Comparison of ENCODE assay signal across 32 cellular contexts in the genomic region with DNA sequence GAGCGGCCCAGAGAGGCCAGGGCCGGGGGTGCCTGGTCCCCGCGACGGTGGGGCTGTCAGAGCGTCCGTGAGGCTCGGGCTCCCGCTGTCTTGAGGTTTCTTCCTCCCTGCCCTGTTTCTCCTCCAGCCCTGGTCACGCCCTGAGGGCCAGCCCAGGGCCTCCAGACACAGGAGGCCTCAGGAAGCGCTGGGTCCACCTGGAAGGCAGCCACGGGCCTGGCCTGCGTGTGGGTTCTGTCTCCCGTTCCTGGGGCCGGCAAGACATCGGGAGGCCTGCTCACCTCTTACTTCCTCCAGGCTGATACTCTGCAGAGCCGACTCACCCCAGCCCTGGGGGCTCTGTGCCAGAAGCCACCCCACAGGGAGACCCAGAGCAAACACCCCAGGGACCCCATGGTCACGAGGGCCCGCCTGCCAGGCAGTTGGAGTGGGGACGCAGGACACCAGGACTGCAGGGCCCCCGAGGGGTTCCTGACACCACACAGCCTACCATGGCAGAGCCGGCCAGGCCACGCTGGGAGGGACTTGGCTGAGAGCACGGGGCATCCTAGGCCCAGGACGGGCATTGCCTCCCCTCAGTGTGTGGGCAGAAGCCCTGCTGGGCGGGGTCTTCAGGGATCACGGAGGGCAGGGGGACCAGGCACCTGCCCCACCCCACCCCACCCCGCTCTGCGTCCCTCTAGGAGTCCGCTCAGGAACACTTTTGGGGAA. TPM values are rescaled to one million over a fixed set of nuclear protein-coding genes. Genes with fewer than 3 reads are reported as not detected.
DNase-seq lines count a peak whose midpoint lies in the region; ATAC-seq, FAIRE-seq and TF ChIP-seq lines count a peak whose summit lies in the region.
"Had no signal": no experiment of that assay in that cellular context is flagged by ENCODE, and none has a peak within 500 bp of the region (broad histone marks: within the 10 kb centered on the region; RNA-seq: fewer than 3 reads in every experiment).

No MANE protein-coding gene starts in this region.

- no peaks in the 10 kb centered on the region for H3K36me3 Mint-ChIP-seq in activated CD8-positive, alpha-beta T cell treated with anti-CD3 and anti-CD28 coated beads for 36 hours (ENCODE audit: low read depth)
- H3K36me3 Mint-ChIP-seq: CD14-positive monocyte; CD8-positive, alpha-beta memory T cell had no signal

- no peaks in the 10 kb centered on the region for H3F3A ChIP-seq in PC-9 (ENCODE audit: insufficient read depth, low read depth)

- H3K9me3 ChIP-seq in A549, result no peaks in the 10 kb centered on the region
- H3K9me3 ChIP-seq in BLaER1 treated with 17β-estradiol and CSF1 and Interleukin-3, amounts not matched to agents 10 nM and 100 nM (replicated peaks in 1 of 11), result no peaks in the 10 kb centered on the region
- H3K9me3 ChIP-seq in H1 (ENCODE audit: insufficient read depth in 2 of 2, low read depth in 1 of 2, low read length in 1 of 2), result no peaks in the 10 kb centered on the region
- no peaks in the 10 kb centered on the region for H3K9me3 ChIP-seq in right lobe of liver
- no peaks in the 10 kb centered on the region for H3K9me3 ChIP-seq in PC-9 (ENCODE audit: insufficient read depth, low read depth)
- H3K9me3 ChIP-seq: SJCRH30 had no signal

- peak overlapping the region in 2 of 11 experiments; percentile 2; a peak in 1 of 22 replicates for H3K9ac ChIP-seq in BLaER1 treated with 17β-estradiol and CSF1 and Interleukin-3, amounts not matched to agents 10 nM and 100 nM
- H3K9ac ChIP-seq in H1 (replicated peaks in 1 of 4; ENCODE audit: extremely low read depth in 1 of 4, low read depth in 3 of 4, low read length in 3 of 4), result no peak overlapping the region

- H3K79me1 ChIP-seq in H1 (ENCODE audit: low read depth, low read length), result no peaks in the 10 kb centered on the region

- TF ChIP-seq EP300 in A549 (IDR thresholded peaks at IDR 0.05), result no peak
- TF ChIP-seq EP300 in H1 (IDR thresholded peaks at IDR 0.05; ENCODE audit: borderline replicate concordance in 1 of 2, low read depth in 2 of 2, low read length in 2 of 2), result no peak

- DNase-seq in A549 (ENCODE audit: low read depth in 1 of 2, low spot score in 1 of 2) (no peak), H1 (ENCODE audit: low read depth in 1 of 2, low spot score in 2 of 2) (no peak), right lobe of liver (no peak), PC-9 (no peak), SW 1271 (lab: John Stamatoyannopoulos, UW) (no peak)
- DNase-seq in activated CD8-positive, alpha-beta T cell treated with anti-CD3 and anti-CD28 coated beads for 36 hours, result no peak
- DNase-seq: AML-193; Calu3; CD8-positive, alpha-beta memory T cell; DMS153; DND-41; H9; HFFc6; Karpas-422; NCI-H1092; NCI-H1417 treated with DMSO at 0.1 percent for 48 hours; NCI-H1694 treated with DMSO at 0.1 percent for 48 hours; NCI-H2081; NCI-H2171; NCI-H226; NCI-H510A; NCI-H69; SJCRH30 had no signal

- no peak overlapping the region for H2BK15ac ChIP-seq in H1 (ENCODE audit: low read length)

- H3K14ac ChIP-seq in H1 (ENCODE audit: insufficient read length), result no peak overlapping the region

- H2BK20ac ChIP-seq in H1 (ENCODE audit: low read length), result no peak overlapping the region

- H2BK12ac ChIP-seq in H1 (ENCODE audit: low read depth, low read length), result no peak overlapping the region

- H2BK120ac ChIP-seq in H1 (replicated peaks; ENCODE audit: low read depth, low read length), result no peak overlapping the region

- no TSS peak for BruUV-seq in PC-9 (replicated peaks; lab: Mats Ljungman, UMichigan)

- no peak overlapping the region for H3K23ac ChIP-seq in H1 (ENCODE audit: insufficient read length)

- H3K4me1 Mint-ChIP-seq in activated CD8-positive, alpha-beta T cell treated with anti-CD3 and anti-CD28 coated beads for 36 hours (ENCODE audit: low read depth), result no peaks in the 10 kb centered on the region
- H3K4me1 Mint-ChIP-seq: CD14-positive monocyte; CD8-positive, alpha-beta memory T cell had no signal

- WGBS in A549 (ENCODE audit: missing lambda C conversion rate), result 73% methylated on average over 7 of the region's 30 CpGs
- 88% methylated on average over 24 of the region's 30 CpGs; no CpG with 5 or more reads in 1 of the 2 experiments for WGBS in H1 (ENCODE audit: extremely low coverage in 1 of 2, insufficient coverage in 1 of 2, insufficient read length in 1 of 2, insufficient replicate concordance in 2 of 2, low coverage in 1 of 2, low lambda C conversion rate in 2 of 2, missing lambda C conversion rate in 1 of 2), 2 experiments
- 63% methylated on average over 9 of the region's 30 CpGs for WGBS in right lobe of liver (ENCODE audit: insufficient coverage, low coverage, low lambda C conversion rate, missing lambda C conversion rate)

- intact Hi-C loops in right lobe of liver (cut with DNase I) (no loop called here), PC-9 (cut with micrococcal nuclease; ENCODE audit: unreplicated experiment) (no loop called here)
- intact Hi-C loops in activated CD8-positive, alpha-beta T cell treated with anti-CD3 and anti-CD28 coated beads for 36 hours (cut with micrococcal nuclease), result no loop called here

- no peak overlapping the region for H2AFZ ChIP-seq in H1 (ENCODE audit: low read length)
- H2AFZ ChIP-seq in PC-9, result no peak overlapping the region

- H3K27ac Mint-ChIP-seq in activated CD8-positive, alpha-beta T cell treated with anti-CD3 and anti-CD28 coated beads for 36 hours, result no peak overlapping the region
- H3K27ac Mint-ChIP-seq: CD14-positive monocyte, H9, HFFc6 had no signal

- H3K4me3 ChIP-seq in A549, result no peak overlapping the region
- H3K4me3 ChIP-seq in BLaER1 treated with 17β-estradiol and CSF1 and Interleukin-3, amounts not matched to agents 10 nM and 100 nM, result no peak overlapping the region
- H3K4me3 ChIP-seq in H1 (ENCODE audit: extremely low read depth in 1 of 4, insufficient read depth in 2 of 4, low read depth in 3 of 4, low read length in 4 of 4), result no peak overlapping the region
- H3K4me3 ChIP-seq in right lobe of liver, result no peak overlapping the region
- H3K4me3 ChIP-seq in PC-9, result no peak overlapping the region
- H3K4me3 ChIP-seq: SJCRH30 had no signal

- no peaks in the 10 kb centered on the region for H3K9me3 Mint-ChIP-seq in activated CD8-positive, alpha-beta T cell treated with anti-CD3 and anti-CD28 coated beads for 36 hours
- H3K9me3 Mint-ChIP-seq: CD8-positive, alpha-beta memory T cell; H9; HFFc6 had no signal

- H3K4ac ChIP-seq in H1 (replicated peaks; ENCODE audit: insufficient read length, low read depth, low read length), result no peak overlapping the region

- H4K91ac ChIP-seq in H1 (replicated peaks; ENCODE audit: insufficient read length, low read length), result no peak overlapping the region

- TF ChIP-seq RAD21 in A549 (conservative IDR thresholded peaks at IDR 0.05 in 1 of 2, IDR thresholded peaks at IDR 0.05 in 1 of 2), result no peak
- no peak for TF ChIP-seq RAD21 in H1 (IDR thresholded peaks at IDR 0.05 in 1 of 2, conservative IDR thresholded peaks at IDR 0.05 in 1 of 2; ENCODE audit: low read depth in 2 of 2, low read length in 2 of 2)

- H4K8ac ChIP-seq in H1 (ENCODE audit: extremely low read depth, insufficient read depth, low read length), result peak overlapping the region; percentile 25; the same call in 1 of the 2 replicates

- H2AK5ac ChIP-seq in H1 (ENCODE audit: low read depth, low read length), result no peak overlapping the region

- H3K36me3 ChIP-seq in BLaER1 treated with 17β-estradiol and CSF1 and Interleukin-3, amounts not matched to agents 10 nM and 100 nM, result no peaks in the 10 kb centered on the region
- no peaks in the 10 kb centered on the region for H3K36me3 ChIP-seq in H1 (ENCODE audit: control insufficient read depth in 2 of 4, insufficient read depth in 4 of 4, low read length in 3 of 4)
- no peaks in the 10 kb centered on the region for H3K36me3 ChIP-seq in right lobe of liver
- no peaks in the 10 kb centered on the region for H3K36me3 ChIP-seq in PC-9 (ENCODE audit: low read depth)
- H3K36me3 ChIP-seq: SJCRH30 had no signal

- peak; percentile 26 to 36; a peak in 3 of 6 replicates for ATAC-seq in A549
- ATAC-seq in right lobe of liver, result peak; percentile 8 to 21 (median 15)
- ATAC-seq in HG03342 (IDR thresholded peaks at IDR 0.05; ENCODE audit: unreplicated experiment), result no peak
- ATAC-seq in activated CD8-positive, alpha-beta T cell treated with anti-CD3 and anti-CD28 coated beads for 36 hours, result no peak
- ATAC-seq: Right ventricle myocardium inferior had no signal

- H3K9me2 ChIP-seq in PC-9 (ENCODE audit: insufficient read depth), result no peaks in the 10 kb centered on the region

- POLR2A ChIA-PET in A549 (lab: Yijun Ruan, JAX) (no interaction called here), H1 (lab: Charles Lee; ENCODE audit: partially characterized antibody) (no interaction called here), PC-9 (lab: Charles Lee; ENCODE audit: unreplicated experiment) (no interaction called here)
- POLR2A ChIA-PET in activated CD8-positive, alpha-beta T cell treated with anti-CD3 and anti-CD28 coated beads for 36 hours (lab: Charles Lee), result no interaction called here

- H3K27me3 Mint-ChIP-seq in activated CD8-positive, alpha-beta T cell treated with anti-CD3 and anti-CD28 coated beads for 36 hours, result no peaks in the 10 kb centered on the region
- H3K27me3 Mint-ChIP-seq: CD8-positive, alpha-beta memory T cell had no signal

- no peak overlapping the region for H3K4me3 Mint-ChIP-seq in activated CD8-positive, alpha-beta T cell treated with anti-CD3 and anti-CD28 coated beads for 36 hours
- H3K4me3 Mint-ChIP-seq: CD14-positive monocyte; CD8-positive, alpha-beta memory T cell; H9; HFFc6 had no signal

- CTCF ChIA-PET in A549 (lab: Yijun Ruan, JAX), result no interaction called here
- CTCF ChIA-PET in H1 (lab: Charles Lee; ENCODE audit: partially characterized antibody), result no interaction called here
- CTCF ChIA-PET in activated CD8-positive, alpha-beta T cell treated with anti-CD3 and anti-CD28 coated beads for 36 hours (lab: Charles Lee), result no interaction called here
- CTCF ChIA-PET in PC-9 (lab: Charles Lee), result no interaction called here

- 0 out of 6 replicates have a peak overlapping the region, but pooled peaks of 1 of the 2 experiments have one; percentile 2 for H3K27ac ChIP-seq in A549
- H3K27ac ChIP-seq in BLaER1 treated with 17β-estradiol and CSF1 and Interleukin-3, amounts not matched to agents 10 nM and 100 nM, result no peak overlapping the region
- H3K27ac ChIP-seq in H1 (ENCODE audit: low read depth, low read length), result no peak overlapping the region
- H3K27ac ChIP-seq in right lobe of liver, result no peak overlapping the region
- H3K27ac ChIP-seq in PC-9, result no peak overlapping the region
- H3K27ac ChIP-seq: SJCRH30 had no signal

- no peak overlapping the region for H4K5ac ChIP-seq in H1 (ENCODE audit: insufficient read length, low read depth, low read length)

- H3K56ac ChIP-seq in H1 (replicated peaks; ENCODE audit: insufficient read length, low read depth, low read length), result no peak overlapping the region

- H2BK5ac ChIP-seq in H1 (ENCODE audit: low read depth, low read length), result no peak overlapping the region

- TF ChIP-seq POLR2A in A549 (IDR thresholded peaks at IDR 0.05; ENCODE audit: low read length), result no peak
- no peak for TF ChIP-seq POLR2A in H1 (IDR thresholded peaks at IDR 0.05; ENCODE audit: control extremely low read depth in 1 of 2, low read depth in 2 of 2, low read length in 2 of 2)
- TF ChIP-seq POLR2A in right lobe of liver (IDR thresholded peaks at IDR 0.05), result no peak

- peaks cover 0 to 16% (median 14%) of the 10 kb centered on the region in 11 experiments; a peak in 16 of 22 replicates for H3K27me3 ChIP-seq in BLaER1 treated with 17β-estradiol and CSF1 and Interleukin-3, amounts not matched to agents 10 nM and 100 nM
- H3K27me3 ChIP-seq in H1 (replicated peaks in 1 of 4; ENCODE audit: control insufficient read depth in 3 of 4, extremely low read depth in 1 of 4, insufficient read depth in 3 of 4, low read length in 3 of 4) (no peaks in the 10 kb centered on the region), right lobe of liver (no peaks in the 10 kb centered on the region), PC-9 (ENCODE audit: insufficient read depth, low read depth) (peaks cover 61% of the 10 kb centered on the region)

- TF ChIP-seq CTCF in A549 (IDR thresholded peaks at IDR 0.05), result no peak
- TF ChIP-seq CTCF in H1 (IDR thresholded peaks at IDR 0.05; ENCODE audit: control extremely low read depth in 1 of 3, insufficient read depth in 1 of 3, low read depth in 1 of 3, low read length in 3 of 3), result no peak
- no peak for TF ChIP-seq CTCF in right lobe of liver (IDR thresholded peaks at IDR 0.05)
- TF ChIP-seq CTCF in activated CD8-positive, alpha-beta T cell treated with anti-CD3 and anti-CD28 coated beads for 36 hours (IDR thresholded peaks at IDR 0.05), result no peak
- no peak for TF ChIP-seq CTCF in PC-9 (conservative IDR thresholded peaks at IDR 0.05)

- H3K4me2 ChIP-seq in A549 (peak overlapping the region; percentile 43; the same call in 1 of the 3 replicates), H1 (ENCODE audit: insufficient read depth in 1 of 2, low read depth in 2 of 2, low read length in 2 of 2) (no peak overlapping the region), PC-9 (no peak overlapping the region)
- H3K4me2 ChIP-seq in BLaER1 treated with 17β-estradiol and CSF1 and Interleukin-3, amounts not matched to agents 10 nM and 100 nM, result peak overlapping the region in 8 of 11 experiments; percentile 35 to 68 (median 58); a peak in 14 of 22 replicates

- H3K79me2 ChIP-seq in H1 (ENCODE audit: control insufficient read depth in 1 of 2, insufficient read depth in 2 of 2, low read length in 2 of 2) (no peaks in the 10 kb centered on the region), PC-9 (ENCODE audit: low read depth) (no peaks in the 10 kb centered on the region)

- H3K4me1 ChIP-seq in A549, result peaks cover 12% of the 10 kb centered on the region
- H3K4me1 ChIP-seq in BLaER1 treated with 17β-estradiol and CSF1 and Interleukin-3, amounts not matched to agents 10 nM and 100 nM, result peaks cover 0 to 29% (median 20%) of the 10 kb centered on the region in 10 experiments; a peak in 14 of 20 replicates
- H3K4me1 ChIP-seq in H1 (replicated peaks in 1 of 4; ENCODE audit: control insufficient read depth in 3 of 4, insufficient read depth in 4 of 4, low read length in 3 of 4), result no peaks in the 10 kb centered on the region
- peaks cover 0 to 26% (median 11%) of the 10 kb centered on the region in 4 donors for H3K4me1 ChIP-seq in right lobe of liver
- H3K4me1 ChIP-seq in PC-9 (replicated peaks; ENCODE audit: insufficient read depth), result no peaks in the 10 kb centered on the region
- H3K4me1 ChIP-seq: SJCRH30 had no signal

- no peak overlapping the region for H3K18ac ChIP-seq in H1 (ENCODE audit: extremely low read depth, low read length)

- no peak for FAIRE-seq in A549 (lab: Jason Lieb, UNC)
- no peak for FAIRE-seq in H1 (lab: Jason Lieb, UNC)
- FAIRE-seq: A204.1, GM12892, GM19239 had no signal

- H3K23me2 ChIP-seq in H1 (ENCODE audit: low read depth, low read length), result no peaks in the 10 kb centered on the region

- H4K20me1 ChIP-seq in BLaER1 treated with 17β-estradiol and CSF1 and Interleukin-3, amounts not matched to agents 10 nM and 100 nM, result peaks cover 0 to 37% (median 0%) of the 10 kb centered on the region in 11 experiments; a peak in 6 of 22 replicates
- H4K20me1 ChIP-seq in H1 (replicated peaks in 1 of 2; ENCODE audit: control insufficient read depth in 1 of 2, insufficient read depth in 2 of 2, low read length in 2 of 2) (no peaks in the 10 kb centered on the region), PC-9 (ENCODE audit: insufficient read depth) (no peaks in the 10 kb centered on the region)

RNA-seq across cellular contexts. Expression of a gene that starts 18.9 kb away (rescaled TPM):
- polyA plus RNA-seq in A549 (2011; rRNA removed), result 7.2 and 8.6 TPM in 2 replicates
- polyA plus RNA-seq in A549 (2012; cell fraction: cytosol; rRNA removed), result 11.7 and 18.5 TPM in 2 replicates
- 41.3 and 56.9 TPM in 2 replicates for polyA plus RNA-seq in A549 (2012; cell fraction: nucleus; rRNA removed)
- 11.7 to 15.8 TPM (median 14.1 TPM) in 3 replicates for polyA plus RNA-seq in A549 (2017; fragmentation: RNase III; extraction: RNeasy Plus Mini Kit Qiagen cat#74134 plus additional on column Dnase treatment)
- polyA minus RNA-seq in A549 (2011; rRNA and poly(A)+ RNA removed), result 14.1 and 17.6 TPM in 2 replicates
- total RNA-seq in H1 (2021; fragmentation: NEBNext Ultra II Directional; extraction: Animal tissue kit (Norgen Biotek cat#: 25700)), result 27.2 and 28.7 TPM in 2 replicates
- 14.0 and 27.4 TPM in 2 replicates for polyA plus RNA-seq in H1 (2011; rRNA removed)
- polyA plus RNA-seq in H1 (2011; cell fraction: cytosol; rRNA removed), result 21.0 TPM
- polyA plus RNA-seq in H1 (2011; cell fraction: nucleus; rRNA removed), result 192 TPM
- 17.0 to 33.1 TPM (median 28.7 TPM) in 4 replicates for polyA plus RNA-seq in H1 (2012, experiment 1 of 2)
- 13.4 TPM for polyA plus RNA-seq in H1 (2012, experiment 2 of 2)
- polyA plus RNA-seq in H1 (2013, experiment 1 of 2), result 23.4 TPM
- polyA plus RNA-seq in H1 (2013, experiment 2 of 2), result 21.4 TPM
- 19.8 and 20.5 TPM in 2 replicates for polyA minus RNA-seq in H1 (2011; rRNA and poly(A)+ RNA removed)
- 16.3 TPM for polyA minus RNA-seq in H1 (2011; cell fraction: cytosol; rRNA and poly(A)+ RNA removed)
- polyA minus RNA-seq in H1 (2011; cell fraction: nucleus; rRNA and poly(A)+ RNA removed), result 43.3 TPM
- total RNA-seq in right lobe of liver, result 10 to 100 TPM in 1 of 6 experiments, 1 to 10 TPM in 3, under 1 TPM in 2; 0.56 to 14.0 (median 5.0) TPM
- under 1 TPM; 0.27 to 0.34 TPM for total RNA-seq in activated CD8-positive, alpha-beta T cell treated with anti-CD3 and anti-CD28 coated beads for 36 hours
- 0.08 TPM in 1 of 2 replicates, not detected in the other for total RNA-seq in PC-9 (2021)
- total RNA-seq: Calu3, RPMI7951 had no signal
- polyA plus RNA-seq: CD14-positive monocyte had no signal

RNA-seq across cellular contexts. Expression of a gene that starts 37.9 kb away (rescaled TPM):
- polyA plus RNA-seq in A549 (2011; rRNA removed), result not detected in 2 replicates
- not detected in 2 replicates for polyA plus RNA-seq in A549 (2012; cell fraction: cytosol; rRNA removed)
- not detected in 2 replicates for polyA plus RNA-seq in A549 (2012; cell fraction: nucleus; rRNA removed)
- polyA plus RNA-seq in A549 (2017; fragmentation: RNase III; extraction: RNeasy Plus Mini Kit Qiagen cat#74134 plus additional on column Dnase treatment), result not detected in 3 replicates
- not detected in 2 replicates for polyA minus RNA-seq in A549 (2011; rRNA and poly(A)+ RNA removed)
- total RNA-seq in H1 (2021; fragmentation: NEBNext Ultra II Directional; extraction: Animal tissue kit (Norgen Biotek cat#: 25700)), result not detected in 2 replicates
- polyA plus RNA-seq in H1 (2011; rRNA removed), result not detected in 2 replicates
- polyA plus RNA-seq in H1 (2011; cell fraction: cytosol; rRNA removed), result not detected
- polyA plus RNA-seq in H1 (2011; cell fraction: nucleus; rRNA removed), result 0.06 TPM
- 0.19 TPM in 1 of 4 replicates, not detected in the others for polyA plus RNA-seq in H1 (2012, experiment 1 of 2)
- not detected for polyA plus RNA-seq in H1 (2012, experiment 2 of 2)
- not detected for polyA plus RNA-seq in H1 (2013, experiment 1 of 2)
- polyA plus RNA-seq in H1 (2013, experiment 2 of 2), result not detected
- not detected in 2 replicates for polyA minus RNA-seq in H1 (2011; rRNA and poly(A)+ RNA removed)
- not detected for polyA minus RNA-seq in H1 (2011; cell fraction: cytosol; rRNA and poly(A)+ RNA removed)
- polyA minus RNA-seq in H1 (2011; cell fraction: nucleus; rRNA and poly(A)+ RNA removed), result not detected
- total RNA-seq in right lobe of liver, result not detected
- total RNA-seq in activated CD8-positive, alpha-beta T cell treated with anti-CD3 and anti-CD28 coated beads for 36 hours, result not detected
- total RNA-seq in PC-9 (2021), result not detected in 2 replicates
- total RNA-seq: Calu3; CD8-positive, alpha-beta memory T cell; H9; HFFc6; RPMI7951; SJCRH30; T-helper 1 cell treated with Interleukin-12 subunit alpha and Interleukin-12 subunit beta and Interleukin-4 antibody, amounts not matched to agents 30 ng/mL and 1 ng/mL, for 36 hours had no signal
- polyA plus RNA-seq: CD14-positive monocyte; CD8-positive, alpha-beta memory T cell had no signal

Comparison
In these comparisons a context has a peak if more than half of its experiments do, and no peak if none do; other contexts are left out.
1. ATAC-seq: peak in A549 (2 of 2) and right lobe of liver (4 of 4); none in HG03342 (single experiment) and activated CD8-positive, alpha-beta T cell treated with anti-CD3 and anti-CD28 coated beads for 36 hours (single experiment).
2. H3K4me2 ChIP-seq: peak in A549 (single experiment) and BLaER1 treated with 17β-estradiol and CSF1 and Interleukin-3, amounts not matched to agents 10 nM and 100 nM (8 of 11); none in H1 (0 of 2) and PC-9 (single experiment).